Comparison of ENCODE assay signal across 8 cellular contexts in the genomic region with DNA sequence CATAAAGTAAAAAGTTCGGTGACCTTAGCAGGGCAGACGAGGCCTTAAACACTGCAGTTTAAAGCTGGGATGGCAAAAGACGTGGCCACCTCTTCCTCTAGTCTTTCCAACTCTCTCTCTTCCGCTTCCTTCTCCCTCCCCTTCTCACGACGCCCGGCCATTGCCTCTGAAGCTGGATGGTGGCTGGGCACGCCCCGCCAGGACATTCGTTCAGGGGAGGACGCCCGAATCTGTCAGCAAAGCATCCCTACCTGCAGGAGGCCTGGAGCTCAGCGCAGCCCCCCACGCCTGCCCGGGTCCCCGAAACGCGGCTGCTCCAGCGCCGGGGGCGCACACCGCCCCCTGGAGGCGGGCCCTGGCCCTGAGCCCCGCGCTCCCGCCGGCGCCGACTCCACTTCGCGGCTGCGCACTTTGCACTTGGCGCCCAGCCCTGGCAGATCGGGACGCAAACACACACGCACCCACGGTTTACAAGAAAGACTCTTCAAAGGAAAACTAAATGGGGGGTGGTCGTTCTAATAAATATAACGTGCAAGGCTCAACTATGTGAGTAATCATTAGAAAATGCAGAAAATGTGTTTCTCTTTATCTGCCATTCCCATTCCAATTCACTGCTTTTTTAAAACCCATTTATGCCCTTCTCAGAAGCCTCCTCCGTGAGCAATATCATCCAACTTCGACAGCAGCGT. TPM values are rescaled to one million over a fixed set of nuclear protein-coding genes. Genes with fewer than 3 reads are reported as not detected.
DNase-seq lines count a peak whose midpoint lies in the region; TF ChIP-seq lines count a peak whose summit lies in the region.

No MANE protein-coding gene starts in this region.

- H3K27ac ChIP-seq in MM.1S (ENCODE audit: low read length): no peak overlapping the region

- no peaks in the 10 kb centered on the region for H3K9me3 ChIP-seq in MM.1S (replicated peaks; ENCODE audit: insufficient read depth, low read length)

- DNase-seq in EL (peak; percentile 77), MM.1S (peak; percentile 47), lung microvascular endothelial cell (ENCODE audit: low read depth in 2 of 2) (peak; percentile 15 to 67), LoVo (ENCODE audit: low spot score) (no peak), SK-N-DZ (ENCODE audit: low spot score) (no peak)
- peak; percentile 80 for DNase-seq in activated CD8-positive, alpha-beta memory T cell treated with anti-CD3 and anti-CD28 coated beads for 24 hours
- peak; percentile 24 for DNase-seq in effector CD8-positive, alpha-beta T cell (lab: John Stamatoyannopoulos, UW)
- peak; percentile 38 for DNase-seq in stimulated activated CD8-positive, alpha-beta memory T cell treated with anti-CD3 and anti-CD28 coated beads, Interleukin-12 subunit alpha, Interleukin-12 subunit beta, amount 100 ng/mL, for 4 hours (ENCODE audit: low read depth)

- no peaks in the 10 kb centered on the region for H3K36me3 ChIP-seq in MM.1S (replicated peaks; ENCODE audit: insufficient read depth, low read length)

- H4K20me1 ChIP-seq in MM.1S (ENCODE audit: insufficient read depth, low read length): no peaks in the 10 kb centered on the region

- TF ChIP-seq CTCF in MM.1S (IDR thresholded peaks at IDR 0.05; ENCODE audit: low read length): peak; percentile 76

- H3K79me2 ChIP-seq in MM.1S (ENCODE audit: low read length): no peaks in the 10 kb centered on the region

- peak overlapping the region; percentile 58 for H3K4me3 ChIP-seq in MM.1S (ENCODE audit: low read length)

- H3K27me3 ChIP-seq in MM.1S (replicated peaks; ENCODE audit: insufficient read depth, low read length): no peaks in the 10 kb centered on the region

- H3F3A ChIP-seq in MM.1S (ENCODE audit: insufficient read depth, low read length): no peaks in the 10 kb centered on the region

- H3K4me2 ChIP-seq in MM.1S (ENCODE audit: low read depth, low read length): peak overlapping the region; percentile 70; the same call in 1 of the 2 replicates

- no peaks in the 10 kb centered on the region for H3K9me2 ChIP-seq in MM.1S (replicated peaks; ENCODE audit: insufficient read depth, low read length)

- H3K4me1 ChIP-seq in MM.1S (ENCODE audit: low read length): no peaks in the 10 kb centered on the region

- H3K9ac ChIP-seq in MM.1S (ENCODE audit: low read length): peak overlapping the region; percentile 21; the same call in 1 of the 2 replicates

- H2AFZ ChIP-seq in MM.1S (ENCODE audit: low read length): peak overlapping the region; percentile 63

RNA-seq across cellular contexts. Expression of gene FOXC1, which starts 54.7 kb away (rescaled TPM):
- 3.1 and 5.8 TPM in 2 replicates for total RNA-seq in lung microvascular endothelial cell
- 14.2 and 15.1 TPM in 2 replicates for polyA plus RNA-seq in SK-N-DZ (2014; cell fraction: cytosol; rRNA removed)
- polyA plus RNA-seq in SK-N-DZ (2014; cell fraction: nucleus; rRNA removed): 10.1 and 11.9 TPM in 2 replicates

Comparison
In these comparisons a context has a peak if more than half of its experiments do, and no peak if none do; other contexts are left out.
1. DNase-seq: peak in EL (single experiment), MM.1S (single experiment), activated CD8-positive, alpha-beta memory T cell treated with anti-CD3 and anti-CD28 coated beads for 24 hours (single experiment), effector CD8-positive, alpha-beta T cell (single experiment), lung microvascular endothelial cell (2 of 2) and stimulated activated CD8-positive, alpha-beta memory T cell treated with anti-CD3 and anti-CD28 coated beads, Interleukin-12 subunit alpha, Interleukin-12 subunit beta, amount 100 ng/mL, for 4 hours (single experiment); none in LoVo (single experiment) and SK-N-DZ (single experiment).